In the genomic region with DNA sequence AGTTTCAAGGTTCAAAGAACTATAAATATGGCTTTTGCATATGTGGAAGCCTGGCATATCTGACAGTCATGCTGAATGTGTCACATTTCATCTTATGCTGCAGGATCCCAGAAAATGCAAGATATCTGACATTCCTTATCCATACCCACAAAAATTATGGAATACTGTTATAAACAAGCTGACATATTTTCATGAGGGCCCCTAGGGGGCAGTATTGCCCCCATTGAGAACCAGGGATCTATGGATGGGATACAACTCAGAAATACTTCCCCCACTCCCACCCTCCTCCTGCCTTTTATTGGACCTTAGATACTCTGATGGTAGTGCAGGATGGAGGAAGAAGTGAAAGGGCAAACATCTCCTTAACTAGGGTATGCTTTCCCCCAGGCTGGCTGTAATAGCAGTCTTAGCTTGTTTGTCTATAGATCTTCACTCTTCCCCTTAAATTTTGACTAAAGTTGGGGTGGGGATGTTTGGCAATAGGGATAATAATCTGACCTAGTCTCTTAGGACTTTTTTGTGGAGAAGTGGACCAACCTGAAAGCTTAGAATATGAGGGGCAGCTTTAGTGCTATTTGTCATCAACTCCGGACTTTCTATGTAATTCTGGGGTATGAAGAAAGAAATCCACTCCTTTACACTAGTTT, we compare ENCODE assay signal across 8 cellular contexts. TPM values are rescaled to one million over a fixed set of nuclear protein-coding genes. Genes with fewer than 3 reads are reported as not detected.
DNase-seq lines count a peak whose midpoint lies in the region; ATAC-seq and TF ChIP-seq lines count a peak whose summit lies in the region.

No MANE protein-coding gene starts in this region.

- H3K36me3 ChIP-seq in Caco-2 (ENCODE audit: control insufficient read depth, insufficient read depth, low read length) (no peaks in the 10 kb centered on the region), stomach (no peaks in the 10 kb centered on the region)

- H3K27me3 ChIP-seq in Caco-2 (replicated peaks; ENCODE audit: control insufficient read depth, insufficient read depth, low read length) = no peaks in the 10 kb centered on the region; the same call in 1 of the 2 replicates
- no peaks in the 10 kb centered on the region for H3K27me3 ChIP-seq in stomach

- POLR2A ChIA-PET in Caco-2 (lab: Charles Lee) = no interaction called here

- CTCF ChIA-PET in Caco-2 (lab: Charles Lee) = interaction anchor here (0.6 to 1.0 kb wide), 2 partner anchors 185 to 1897 kb away, joined by 3 read pairs; no protein-coding TSS in a partner anchor

- intact Hi-C loops in Caco-2 (cut with micrococcal nuclease; ENCODE audit: unreplicated experiment) = loop anchor here (1.0 to 10.0 kb wide), 3 partner anchors 185 to 319 kb away; no protein-coding TSS in a partner anchor
- intact Hi-C loops in Right ventricle myocardium superior (cut with DNase I) = loop anchor here (5.0 to 10.0 kb wide), 2 partner anchors 184 to 372 kb away; no protein-coding TSS in a partner anchor
- intact Hi-C loops in stomach (cut with DNase I; ENCODE audit: low total_unique reads) = no loop called here

- no peak overlapping the region for H3K27ac Mint-ChIP-seq in Caco-2 (ENCODE audit: unreplicated experiment)
- H3K27ac Mint-ChIP-seq in activated T-helper 17 cell treated with anti-CD3 and anti-CD28 coated beads, Interleukin-2, amount 50 U/mL, for 72 hours = no peak overlapping the region

- no TSS peak for BruUV-seq in Caco-2 (replicated peaks; lab: Mats Ljungman, UMichigan)

- H3K4me3 Mint-ChIP-seq in Caco-2 (ENCODE audit: unreplicated experiment) = no peak overlapping the region
- no peak overlapping the region for H3K4me3 Mint-ChIP-seq in activated T-helper 17 cell treated with anti-CD3 and anti-CD28 coated beads, Interleukin-2, amount 50 U/mL, for 72 hours

- H3K4me1 Mint-ChIP-seq in Caco-2 (ENCODE audit: low read depth, unreplicated experiment) = peaks cover 1% of the 10 kb centered on the region
- no peaks in the 10 kb centered on the region for H3K4me1 Mint-ChIP-seq in activated T-helper 17 cell treated with anti-CD3 and anti-CD28 coated beads, Interleukin-2, amount 50 U/mL, for 72 hours

- H3K27me3 Mint-ChIP-seq in Caco-2 (ENCODE audit: insufficient read depth, unreplicated experiment) = peaks cover 3% of the 10 kb centered on the region
- H3K27me3 Mint-ChIP-seq in activated T-helper 17 cell treated with anti-CD3 and anti-CD28 coated beads, Interleukin-2, amount 50 U/mL, for 72 hours = peaks cover 15% of the 10 kb centered on the region

- no peak for TF ChIP-seq POLR2A in stomach (IDR thresholded peaks at IDR 0.05)

- H3K9me3 Mint-ChIP-seq in Caco-2 (ENCODE audit: unreplicated experiment) = no peaks in the 10 kb centered on the region
- no peaks in the 10 kb centered on the region for H3K9me3 Mint-ChIP-seq in activated T-helper 17 cell treated with anti-CD3 and anti-CD28 coated beads, Interleukin-2, amount 50 U/mL, for 72 hours

- no peak for TF ChIP-seq EP300 in stomach (IDR thresholded peaks at IDR 0.05)

- H3K4me1 ChIP-seq in Caco-2 (peaks cover under 1% of the 10 kb centered on the region; the same call in 1 of the 2 replicates), stomach (no peaks in the 10 kb centered on the region)

- 79 to 93% (median 90%) methylated on average over 1 of the region's 1 CpG for WGBS in stomach, 5 donors

- H3K4me3 ChIP-seq in Caco-2 (ENCODE audit: low read depth, low read length) = no peak overlapping the region
- H3K4me3 ChIP-seq in stomach = no peak overlapping the region

- H3K9me3 ChIP-seq in Caco-2 = no peaks in the 10 kb centered on the region
- no peaks in the 10 kb centered on the region for H3K9me3 ChIP-seq in stomach

- peak; percentile 56 to 60 for TF ChIP-seq CTCF in Caco-2 (IDR thresholded peaks at IDR 0.05; ENCODE audit: insufficient read depth in 1 of 2, low read depth in 1 of 2, low read length in 1 of 2, severe bottlenecking in 1 of 2, unreplicated experiment in 1 of 2)
- peak in 4 of 7 experiments; percentile 45 to 59 (median 50) for TF ChIP-seq CTCF in stomach (IDR thresholded peaks at IDR 0.05)

- ATAC-seq in HG02885 (IDR thresholded peaks at IDR 0.05; ENCODE audit: poor library complexity, unreplicated experiment) (peak; percentile 64), Right ventricle myocardium superior (ENCODE audit: poor library complexity) (peak; percentile 67), GM21717 (IDR thresholded peaks at IDR 0.05; ENCODE audit: unreplicated experiment) (no peak), GM18858 (IDR thresholded peaks at IDR 0.05; ENCODE audit: unreplicated experiment) (no peak)
- ATAC-seq in activated T-helper 17 cell treated with anti-CD3 and anti-CD28 coated beads, Interleukin-2, amount 50 U/mL, for 72 hours (replicated peaks) = no peak

- H3K27ac ChIP-seq in stomach = no peak overlapping the region

- DNase-seq in Caco-2 = no peak
- peak; percentile 28 for DNase-seq in SK-N-DZ (ENCODE audit: low spot score)
- no peak for DNase-seq in Right ventricle myocardium superior
- no peak for DNase-seq in stomach

- H3K36me3 Mint-ChIP-seq in Caco-2 (ENCODE audit: insufficient read depth, unreplicated experiment) = no peaks in the 10 kb centered on the region
- H3K36me3 Mint-ChIP-seq in activated T-helper 17 cell treated with anti-CD3 and anti-CD28 coated beads, Interleukin-2, amount 50 U/mL, for 72 hours (ENCODE audit: low read depth) = no peaks in the 10 kb centered on the region

RNA-seq across cellular contexts. Expression of gene GNGT1, which starts 3.5 kb away (rescaled TPM):
- 0.54 and 0.97 TPM in 2 replicates for total RNA-seq in Caco-2 (2022)
- 0.83 TPM in 1 of 2 replicates, not detected in the other for polyA plus RNA-seq in SK-N-DZ (2014; cell fraction: cytosol; rRNA removed)
- polyA plus RNA-seq in SK-N-DZ (2014; cell fraction: nucleus; rRNA removed) = 0.51 and 2.5 TPM in 2 replicates
- total RNA-seq in Right ventricle myocardium superior = not detected
- total RNA-seq in stomach = not detected
- not detected for polyA plus RNA-seq in stomach
- not detected for total RNA-seq in activated T-helper 17 cell treated with anti-CD3 and anti-CD28 coated beads, Interleukin-2, amount 50 U/mL, for 72 hours

RNA-seq across cellular contexts. Expression of gene TFPI2, which starts 12.3 kb away (rescaled TPM):
- total RNA-seq in Caco-2 (2022) = not detected in 2 replicates
- polyA plus RNA-seq in SK-N-DZ (2014; cell fraction: cytosol; rRNA removed) = not detected in 2 replicates
- polyA plus RNA-seq in SK-N-DZ (2014; cell fraction: nucleus; rRNA removed) = 0.96 TPM in 1 of 2 replicates, not detected in the other
- total RNA-seq in Right ventricle myocardium superior = 1.3 TPM
- 1 to 10 TPM in 4 of 5 donors, not detected in 1; 2.0 to 6.1 (median 3.8) TPM for total RNA-seq in stomach
- polyA plus RNA-seq in stomach = 10 to 100 TPM in 1 of 3 donors, 1 to 10 TPM in 1, under 1 TPM in 1; 0.28 to 15.2 (median 3.4) TPM
- total RNA-seq in activated T-helper 17 cell treated with anti-CD3 and anti-CD28 coated beads, Interleukin-2, amount 50 U/mL, for 72 hours = under 1 TPM; 0.42 to 0.86 TPM

RNA-seq across cellular contexts. Expression of gene GNG11, which starts 18.6 kb away (rescaled TPM):
- not detected in 2 replicates for total RNA-seq in Caco-2 (2022)
- not detected in 2 replicates for polyA plus RNA-seq in SK-N-DZ (2014; cell fraction: cytosol; rRNA removed)
- 0.07 TPM in 1 of 2 replicates, not detected in the other for polyA plus RNA-seq in SK-N-DZ (2014; cell fraction: nucleus; rRNA removed)
- total RNA-seq in Right ventricle myocardium superior = 18.4 TPM
- total RNA-seq in stomach = 10 to 100 TPM in 4 of 5 donors, 1 to 10 TPM in 1; 2.0 to 32.6 (median 21.5) TPM
- 10 to 100 TPM; 13.5 to 37.9 (median 37.8) TPM for polyA plus RNA-seq in stomach
- total RNA-seq in activated T-helper 17 cell treated with anti-CD3 and anti-CD28 coated beads, Interleukin-2, amount 50 U/mL, for 72 hours = not detected

Comparison
In these comparisons a context has a peak if more than half of its experiments do, and no peak if none do; other contexts are left out.
1. ATAC-seq: peak in HG02885 (single experiment) and Right ventricle myocardium superior (single experiment); none in activated T-helper 17 cell treated with anti-CD3 and anti-CD28 coated beads, Interleukin-2, amount 50 U/mL, for 72 hours (single experiment), GM21717 (single experiment) and GM18858 (single experiment).